ENCODE assay signal across 24 cellular contexts in genomic region chr3:181899702-181900101, GRCh38.
A peak's percentile ranks its signal among the peaks of the same experiment; 100 is the strongest.
DNase-seq lines count a peak whose midpoint lies in the region; ATAC-seq lines count a peak whose summit lies in the region.
"Had no signal": no experiment of that assay in that cellular context is flagged by ENCODE, and none has a peak within 500 bp of the region (broad histone marks: within the 10 kb centered on the region; RNA-seq: fewer than 3 reads in every experiment).

No MANE protein-coding gene starts in this region.

- H3K4ac ChIP-seq in trophoblast cell (ENCODE audit: low read depth, low read length) = no peak overlapping the region
- no peak overlapping the region for H3K4ac ChIP-seq in neuronal stem cell (ENCODE audit: low read length)

- H3K9me3 ChIP-seq in SJCRH30 (replicated peaks) (no peaks in the 10 kb centered on the region), trophoblast cell (ENCODE audit: insufficient read depth, low read depth, low read length) (no peaks in the 10 kb centered on the region), neuronal stem cell (replicated peaks in 1 of 2; ENCODE audit: control insufficient read depth in 2 of 2, insufficient read depth in 1 of 2, low read depth in 1 of 2, low read length in 2 of 2) (no peaks in the 10 kb centered on the region)
- H3K9me3 ChIP-seq: breast epithelium, colonic mucosa, esophagus squamous epithelium, gastrocnemius medialis, mucosa of descending colon, upper lobe of right lung had no signal

- H4K91ac ChIP-seq in trophoblast cell (ENCODE audit: low read depth, low read length) = no peak overlapping the region
- no peak overlapping the region for H4K91ac ChIP-seq in neuronal stem cell (ENCODE audit: low read depth, low read length, poor library complexity)

- no peak overlapping the region for H3K4me3 ChIP-seq in SJCRH30
- no peak overlapping the region for H3K4me3 ChIP-seq in trophoblast cell (ENCODE audit: low read depth, low read length)
- H3K4me3 ChIP-seq in neuronal stem cell (ENCODE audit: low read length in 2 of 2) = no peak overlapping the region
- H3K4me3 ChIP-seq: breast epithelium, colonic mucosa, esophagus squamous epithelium, gastrocnemius medialis, mucosa of descending colon, upper lobe of right lung had no signal

- no peak overlapping the region for H3K18ac ChIP-seq in trophoblast cell (ENCODE audit: low read length)
- H3K18ac ChIP-seq in neuronal stem cell (ENCODE audit: low read length) = no peak overlapping the region

- H4K8ac ChIP-seq in trophoblast cell (ENCODE audit: low read depth, low read length) (no peak overlapping the region), neuronal stem cell (ENCODE audit: low read depth, low read length) (no peak overlapping the region)

- no peak overlapping the region for H3K9ac ChIP-seq in trophoblast cell (ENCODE audit: low read length)
- H3K9ac ChIP-seq in neuronal stem cell (ENCODE audit: low read depth, low read length, poor library complexity) = no peak overlapping the region

- H2AK5ac ChIP-seq in trophoblast cell (ENCODE audit: low read length) (no peak overlapping the region), neuronal stem cell (ENCODE audit: low read depth, low read length) (no peak overlapping the region)

- H3K27ac ChIP-seq in SJCRH30 (no peak overlapping the region), trophoblast cell (ENCODE audit: low read depth, low read length) (no peak overlapping the region), neuronal stem cell (replicated peaks; ENCODE audit: low read length) (no peak overlapping the region)
- H3K27ac ChIP-seq: breast epithelium, colonic mucosa, esophagus squamous epithelium, gastrocnemius medialis, RWPE1, upper lobe of right lung had no signal

- H2AFZ ChIP-seq in trophoblast cell (ENCODE audit: insufficient read depth, low read length, poor library complexity) = no peak overlapping the region
- H2AFZ ChIP-seq in neuronal stem cell (ENCODE audit: low read length) = no peak overlapping the region

- H2BK12ac ChIP-seq in trophoblast cell (ENCODE audit: low read length) (no peak overlapping the region), neuronal stem cell (ENCODE audit: low read length) (no peak overlapping the region)

- no peak overlapping the region for H2BK15ac ChIP-seq in neuronal stem cell (ENCODE audit: low read length)

- H3K79me2 ChIP-seq in trophoblast cell (ENCODE audit: control insufficient read depth, insufficient read depth, low read length, poor library complexity) = no peaks in the 10 kb centered on the region

- H3K36me3 ChIP-seq in SJCRH30 (no peaks in the 10 kb centered on the region), trophoblast cell (ENCODE audit: control insufficient read depth in 1 of 2, insufficient read depth in 2 of 2, low read length in 2 of 2) (no peaks in the 10 kb centered on the region), neuronal stem cell (replicated peaks in 1 of 2; ENCODE audit: control insufficient read depth in 2 of 2, insufficient read depth in 2 of 2, low read length in 2 of 2) (no peaks in the 10 kb centered on the region)
- H3K36me3 ChIP-seq: breast epithelium, colonic mucosa, esophagus squamous epithelium, gastrocnemius medialis, upper lobe of right lung had no signal

- WGBS in trophoblast cell (ENCODE audit: extremely low coverage, insufficient coverage, insufficient read length) = no CpG with 5 or more reads among the region's 1 CpG
- no CpG with 5 or more reads among the region's 1 CpG for WGBS in neuronal stem cell (ENCODE audit: extremely low coverage in 2 of 2, insufficient read length in 2 of 2, insufficient replicate concordance in 1 of 2), 2 donors

- ATAC-seq in GM18502 (IDR thresholded peaks at IDR 0.05; ENCODE audit: poor library complexity, unreplicated experiment) = peak; percentile 54
- peak; percentile 38 for ATAC-seq in HG03432 (IDR thresholded peaks at IDR 0.05; ENCODE audit: unreplicated experiment)
- ATAC-seq in GM21786 (IDR thresholded peaks at IDR 0.05; ENCODE audit: unreplicated experiment) = no peak
- no peak for ATAC-seq in GM19324 (IDR thresholded peaks at IDR 0.05; ENCODE audit: low FRiP score, unreplicated experiment)
- ATAC-seq: activated CD4-positive, CD25-positive, alpha-beta regulatory T cell treated with anti-CD3 and anti-CD28 coated beads, Interleukin-2, amount 50 U/mL, for 24 hours; activated CD8-positive, alpha-beta T cell treated with anti-CD3 and anti-CD28 coated beads for 36 hours; gastrocnemius medialis; HepG2; mucosa of descending colon; upper lobe of right lung had no signal

- H2BK5ac ChIP-seq in trophoblast cell (ENCODE audit: low read depth, low read length, poor library complexity) = no peak overlapping the region
- H2BK5ac ChIP-seq in neuronal stem cell (ENCODE audit: low read length) = no peak overlapping the region

- H3K4me2 ChIP-seq in trophoblast cell (ENCODE audit: low read length) (no peak overlapping the region), neuronal stem cell (ENCODE audit: insufficient read depth, low read length, poor library complexity, severe bottlenecking) (no peak overlapping the region)

- peak; percentile 14 to 28 for DNase-seq in SJCRH30
- peak; percentile 2 for DNase-seq in trophoblast cell
- DNase-seq in neuronal stem cell (ENCODE audit: low spot score) = no peak
- DNase-seq: activated CD8-positive, alpha-beta T cell treated with anti-CD3 and anti-CD28 coated beads for 36 hours; activated gamma-delta T cell; activated T-cell treated with anti-CD3 and anti-CD28 coated beads for 4 hours; colonic mucosa; DMS153; endodermal cell; esophagus squamous epithelium; gastrocnemius medialis; GDM1; mucosa of descending colon; NCI-H1417 treated with DMSO at 0.1 percent for 48 hours; NCI-H510A treated with DMSO at 0.1 percent for 48 hours; upper lobe of right lung had no signal

- H3K14ac ChIP-seq in trophoblast cell (ENCODE audit: low read length) = no peak overlapping the region
- H3K14ac ChIP-seq in neuronal stem cell (ENCODE audit: low read length) = no peak overlapping the region

- no peaks in the 10 kb centered on the region for H3K4me1 ChIP-seq in SJCRH30
- no peaks in the 10 kb centered on the region for H3K4me1 ChIP-seq in trophoblast cell (ENCODE audit: control insufficient read depth in 1 of 2, insufficient read depth in 2 of 2, low read length in 2 of 2)
- no peaks in the 10 kb centered on the region for H3K4me1 ChIP-seq in neuronal stem cell (ENCODE audit: control insufficient read depth in 2 of 2, insufficient read depth in 1 of 2, low read depth in 1 of 2, low read length in 2 of 2)
- H3K4me1 ChIP-seq: breast epithelium, colonic mucosa, esophagus squamous epithelium, gastrocnemius medialis, upper lobe of right lung had no signal

- H3K27me3 ChIP-seq in SJCRH30 = no peaks in the 10 kb centered on the region
- H3K27me3 ChIP-seq in trophoblast cell (ENCODE audit: insufficient read depth, low read length) = peaks cover 2% of the 10 kb centered on the region
- H3K27me3 ChIP-seq in neuronal stem cell (ENCODE audit: control insufficient read depth in 3 of 3, insufficient read depth in 3 of 3, low read depth in 1 of 3, low read length in 3 of 3) = no peaks in the 10 kb centered on the region
- H3K27me3 ChIP-seq: breast epithelium, colonic mucosa, esophagus squamous epithelium, gastrocnemius medialis, upper lobe of right lung had no signal

- no peak overlapping the region for H4K12ac ChIP-seq in trophoblast cell (ENCODE audit: low read depth, low read length)

- H2BK120ac ChIP-seq in trophoblast cell (ENCODE audit: insufficient read depth, low read length, poor library complexity) (no peak overlapping the region), neuronal stem cell (ENCODE audit: low read depth, low read length) (no peak overlapping the region)

- H3K23ac ChIP-seq in trophoblast cell (ENCODE audit: low read length) (no peak overlapping the region), neuronal stem cell (ENCODE audit: low read depth, low read length, poor library complexity) (no peak overlapping the region)

- H3K79me1 ChIP-seq in trophoblast cell (ENCODE audit: low read length) (no peaks in the 10 kb centered on the region), neuronal stem cell (ENCODE audit: low read depth, low read length) (no peaks in the 10 kb centered on the region)

Comparison
In these comparisons a context has a peak if more than half of its experiments do, and no peak if none do; other contexts are left out.
1. ATAC-seq: peak in GM18502 (single experiment) and HG03432 (single experiment); none in GM21786 (single experiment) and GM19324 (single experiment).